In genomic region chr22:38205261-38206128, GRCh38 we compare ENCODE assay signal across 1 cellular context.
TF ChIP-seq lines count a peak whose summit lies in the region.

No MANE protein-coding gene starts in this region.

TF ChIP-seq in WTC11, 78 proteins besides CTCF, POLR2A, EP300 and RAD21 (continued from another document):
- TF ChIP-seq STAT6 (CRISPR knock-in tag; conservative IDR thresholded peaks at IDR 0.05; ENCODE audit: low read depth) (no peak), HMGXB4 (CRISPR knock-in tag; IDR thresholded peaks at IDR 0.05) (no peak), PRDM15 (CRISPR knock-in tag; IDR thresholded peaks at IDR 0.05) (no peak), RORB (CRISPR knock-in tag; IDR thresholded peaks at IDR 0.05) (no peak), ATF2 (CRISPR knock-in tag; IDR thresholded peaks at IDR 0.05; ENCODE audit: borderline replicate concordance, low read depth) (no peak), PREB (CRISPR knock-in tag; IDR thresholded peaks at IDR 0.05; ENCODE audit: borderline replicate concordance) (no peak)
